In the genomic region with DNA sequence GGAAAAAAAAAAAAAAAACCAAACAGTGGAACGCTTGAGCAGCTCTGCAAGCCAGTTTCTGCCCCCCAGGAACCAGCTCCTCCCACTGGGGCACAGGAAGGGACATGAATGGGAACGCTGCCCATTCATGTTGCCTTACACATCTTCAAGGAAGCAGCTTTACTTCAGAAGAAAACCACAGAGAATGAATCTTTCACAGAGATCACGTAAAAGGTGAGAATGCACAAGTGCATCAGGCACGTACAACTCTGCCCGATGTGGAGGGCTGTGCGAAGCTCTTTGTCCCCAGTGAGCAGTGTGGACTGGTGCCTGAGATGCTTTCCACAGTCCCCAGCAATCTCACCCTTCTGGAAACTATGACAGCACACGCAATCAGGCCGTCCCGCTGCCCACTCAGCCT, we compare ENCODE assay signal across 13 cellular contexts.
DNase-seq lines count a peak whose midpoint lies in the region; ATAC-seq, FAIRE-seq and TF ChIP-seq lines count a peak whose summit lies in the region.
"Had no signal": no experiment of that assay in that cellular context is flagged by ENCODE, and none has a peak within 500 bp of the region (broad histone marks: within the 10 kb centered on the region; RNA-seq: fewer than 3 reads in every experiment).

No MANE protein-coding gene starts in this region.

- H3K4me1 ChIP-seq in fibroblast of lung (ENCODE audit: control insufficient read depth, extremely low read depth, insufficient read depth, low read length) = no peaks in the 10 kb centered on the region

- H3K9ac ChIP-seq in fibroblast of lung (ENCODE audit: insufficient read depth, low read length) = no peak overlapping the region

- peaks cover 18% of the 10 kb centered on the region for H3K36me3 ChIP-seq in fibroblast of lung (ENCODE audit: control insufficient read depth, insufficient read depth, low read length)

- CTCF ChIA-PET in WTC11 (lab: Charles Lee) = no interaction called here

- H3K4me3 Mint-ChIP-seq in activated T-cell treated with anti-CD3 and anti-CD28 coated beads, Interleukin-2, amount 50 U/mL, for 72 hours = no peak overlapping the region
- H3K4me3 Mint-ChIP-seq in WTC11 = no peak overlapping the region
- peak overlapping the region; percentile 16 for H3K4me3 Mint-ChIP-seq in stimulated activated effector memory CD8-positive, alpha-beta T cell treated with anti-CD3 and anti-CD28 coated beads, Interleukin-12 subunit alpha, Interleukin-12 subunit beta, amount 100 ng/mL, for 72 hours
- H3K4me3 Mint-ChIP-seq: immature natural killer cell had no signal

- no peaks in the 10 kb centered on the region for H3K9me3 Mint-ChIP-seq in activated T-cell treated with anti-CD3 and anti-CD28 coated beads, Interleukin-2, amount 50 U/mL, for 72 hours
- no peaks in the 10 kb centered on the region for H3K9me3 Mint-ChIP-seq in WTC11
- H3K9me3 Mint-ChIP-seq in stimulated activated effector memory CD8-positive, alpha-beta T cell treated with anti-CD3 and anti-CD28 coated beads, Interleukin-12 subunit alpha, Interleukin-12 subunit beta, amount 100 ng/mL, for 72 hours = no peaks in the 10 kb centered on the region
- H3K9me3 Mint-ChIP-seq: immature natural killer cell had no signal

- no peaks in the 10 kb centered on the region for H3K27me3 ChIP-seq in fibroblast of lung (ENCODE audit: control insufficient read depth, insufficient read depth, low read length)

- H3K79me2 ChIP-seq in fibroblast of lung (ENCODE audit: control insufficient read depth, insufficient read depth, low read length) = no peaks in the 10 kb centered on the region

- peak; percentile 64 to 80 for ATAC-seq in activated T-cell treated with anti-CD3 and anti-CD28 coated beads, Interleukin-2, amount 50 U/mL, for 72 hours (replicated peaks in 1 of 2)
- no peak for ATAC-seq in WTC11
- peak; percentile 88 for ATAC-seq in stimulated activated effector memory CD8-positive, alpha-beta T cell treated with anti-CD3 and anti-CD28 coated beads, Interleukin-12 subunit alpha, Interleukin-12 subunit beta, amount 100 ng/mL, for 72 hours

- POLR2A ChIA-PET in WTC11 (lab: Charles Lee) = no interaction called here

- DNase-seq in activated T-cell treated with anti-CD3 and anti-CD28 coated beads, Interleukin-2, amount 50 U/mL, for 72 hours = no peak
- DNase-seq in activated T-cell treated with anti-CD3 and anti-CD28 coated beads, Interleukin-2, amount 50 U/mL, for 1 hour = no peak
- no peak for DNase-seq in WTC11 (ENCODE audit: low spot score)
- DNase-seq in fibroblast of lung (ENCODE audit: low read depth in 2 of 2) = peak; percentile 16 to 50
- DNase-seq in stimulated activated effector memory CD8-positive, alpha-beta T cell treated with anti-CD3 and anti-CD28 coated beads, Interleukin-12 subunit alpha, Interleukin-12 subunit beta, amount 100 ng/mL, for 72 hours (ENCODE audit: low spot score in 2 of 2) = no peak
- no peak for DNase-seq in GOT3 (lab: John Stamatoyannopoulos, UW)
- DNase-seq in KG1 (lab: John Stamatoyannopoulos, UW) = no peak
- DNase-seq in frontal cortex (ENCODE audit: low spot score in 2 of 2) = no peak
- DNase-seq: COR-L47, immature natural killer cell, NCI-H1105 treated with DMSO at 0.1 percent for 48 hours, NCI-H774 had no signal

- H3K27me3 Mint-ChIP-seq in activated T-cell treated with anti-CD3 and anti-CD28 coated beads, Interleukin-2, amount 50 U/mL, for 72 hours (ENCODE audit: low read depth) = no peaks in the 10 kb centered on the region
- H3K27me3 Mint-ChIP-seq in WTC11 (ENCODE audit: low read depth) = no peaks in the 10 kb centered on the region

- TF ChIP-seq CTCF in WTC11 (IDR thresholded peaks at IDR 0.05) (no peak), fibroblast of lung (conservative IDR thresholded peaks at IDR 0.05 in 1 of 2, IDR thresholded peaks at IDR 0.05 in 1 of 2; ENCODE audit: low read depth in 1 of 2, low read length in 2 of 2) (no peak)

- FAIRE-seq in frontal cortex (lab: Jason Lieb, UNC) = no peak

- no peaks in the 10 kb centered on the region for H3K9me3 ChIP-seq in fibroblast of lung (ENCODE audit: control insufficient read depth, insufficient read depth, low read depth, low read length)

- H3K4me3 ChIP-seq in fibroblast of lung (replicated peaks in 1 of 4; ENCODE audit: control extremely low read depth in 1 of 4, insufficient read depth in 1 of 4, low read depth in 3 of 4, low read length in 4 of 4) = no peak overlapping the region

- H3K27ac ChIP-seq in fibroblast of lung (ENCODE audit: insufficient read depth, low read length) = no peak overlapping the region
- H3K27ac ChIP-seq: HL-60 had no signal

- no peak overlapping the region for H2AFZ ChIP-seq in fibroblast of lung (ENCODE audit: low read length)

- peaks cover 5% of the 10 kb centered on the region for H3K4me1 Mint-ChIP-seq in activated T-cell treated with anti-CD3 and anti-CD28 coated beads, Interleukin-2, amount 50 U/mL, for 72 hours (ENCODE audit: low read depth)
- no peaks in the 10 kb centered on the region for H3K4me1 Mint-ChIP-seq in WTC11
- H3K4me1 Mint-ChIP-seq in stimulated activated effector memory CD8-positive, alpha-beta T cell treated with anti-CD3 and anti-CD28 coated beads, Interleukin-12 subunit alpha, Interleukin-12 subunit beta, amount 100 ng/mL, for 72 hours = peaks cover 9% of the 10 kb centered on the region
- H3K4me1 Mint-ChIP-seq: immature natural killer cell had no signal

- H4K20me1 ChIP-seq in fibroblast of lung (ENCODE audit: control insufficient read depth, extremely low read depth, insufficient read depth, low read length) = no peaks in the 10 kb centered on the region

- no peak overlapping the region for H3K4me2 ChIP-seq in fibroblast of lung (ENCODE audit: extremely low read depth, insufficient read depth, low read length)

- peaks cover 0 to 2% of the 10 kb centered on the region in 2 donors for H3K36me3 Mint-ChIP-seq in activated T-cell treated with anti-CD3 and anti-CD28 coated beads, Interleukin-2, amount 50 U/mL, for 72 hours (ENCODE audit: insufficient read depth in 2 of 2)
- H3K36me3 Mint-ChIP-seq in WTC11 = peaks cover 44% of the 10 kb centered on the region
- peaks cover 31% of the 10 kb centered on the region for H3K36me3 Mint-ChIP-seq in stimulated activated effector memory CD8-positive, alpha-beta T cell treated with anti-CD3 and anti-CD28 coated beads, Interleukin-12 subunit alpha, Interleukin-12 subunit beta, amount 100 ng/mL, for 72 hours

- H3K27ac Mint-ChIP-seq in activated T-cell treated with anti-CD3 and anti-CD28 coated beads, Interleukin-2, amount 50 U/mL, for 72 hours = no peak overlapping the region
- H3K27ac Mint-ChIP-seq in WTC11 = peak overlapping the region; percentile 72; the same call in 1 of the 2 replicates
- H3K27ac Mint-ChIP-seq in stimulated activated effector memory CD8-positive, alpha-beta T cell treated with anti-CD3 and anti-CD28 coated beads, Interleukin-12 subunit alpha, Interleukin-12 subunit beta, amount 100 ng/mL, for 72 hours = peak overlapping the region; percentile 43
- H3K27ac Mint-ChIP-seq: immature natural killer cell had no signal

TF ChIP-seq in WTC11, 78 proteins besides CTCF, POLR2A, EP300 and RAD21 (continues in another document):
- TF ChIP-seq, protein P1, sequence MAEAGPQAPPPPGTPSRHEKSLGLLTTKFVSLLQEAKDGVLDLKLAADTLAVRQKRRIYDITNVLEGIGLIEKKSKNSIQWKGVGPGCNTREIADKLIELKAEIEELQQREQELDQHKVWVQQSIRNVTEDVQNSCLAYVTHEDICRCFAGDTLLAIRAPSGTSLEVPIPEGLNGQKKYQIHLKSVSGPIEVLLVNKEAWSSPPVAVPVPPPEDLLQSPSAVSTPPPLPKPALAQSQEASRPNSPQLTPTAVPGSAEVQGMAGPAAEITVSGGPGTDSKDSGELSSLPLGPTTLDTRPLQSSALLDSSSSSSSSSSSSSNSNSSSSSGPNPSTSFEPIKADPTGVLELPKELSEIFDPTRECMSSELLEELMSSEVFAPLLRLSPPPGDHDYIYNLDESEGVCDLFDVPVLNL (CRISPR knock-in tag; IDR thresholded peaks at IDR 0.05; ENCODE audit: borderline replicate concordance, low read depth) = no peak
- TF ChIP-seq GTF2I (CRISPR knock-in tag; conservative IDR thresholded peaks at IDR 0.05) (no peak), ELF4 (CRISPR knock-in tag; IDR thresholded peaks at IDR 0.05; ENCODE audit: low read depth) (no peak), ESRRA (CRISPR knock-in tag; IDR thresholded peaks at IDR 0.05; ENCODE audit: borderline replicate concordance) (no peak), ZBTB21 (CRISPR knock-in tag; IDR thresholded peaks at IDR 0.05; ENCODE audit: borderline replicate concordance) (no peak), ZNF232 (CRISPR knock-in tag; IDR thresholded peaks at IDR 0.05) (no peak), RORB (CRISPR knock-in tag; IDR thresholded peaks at IDR 0.05) (no peak), KAT7 (CRISPR knock-in tag; IDR thresholded peaks at IDR 0.05; ENCODE audit: borderline replicate concordance) (no peak), NFYB (CRISPR knock-in tag; conservative IDR thresholded peaks at IDR 0.05; ENCODE audit: low read depth) (no peak)
- TF ChIP-seq, protein P2, sequence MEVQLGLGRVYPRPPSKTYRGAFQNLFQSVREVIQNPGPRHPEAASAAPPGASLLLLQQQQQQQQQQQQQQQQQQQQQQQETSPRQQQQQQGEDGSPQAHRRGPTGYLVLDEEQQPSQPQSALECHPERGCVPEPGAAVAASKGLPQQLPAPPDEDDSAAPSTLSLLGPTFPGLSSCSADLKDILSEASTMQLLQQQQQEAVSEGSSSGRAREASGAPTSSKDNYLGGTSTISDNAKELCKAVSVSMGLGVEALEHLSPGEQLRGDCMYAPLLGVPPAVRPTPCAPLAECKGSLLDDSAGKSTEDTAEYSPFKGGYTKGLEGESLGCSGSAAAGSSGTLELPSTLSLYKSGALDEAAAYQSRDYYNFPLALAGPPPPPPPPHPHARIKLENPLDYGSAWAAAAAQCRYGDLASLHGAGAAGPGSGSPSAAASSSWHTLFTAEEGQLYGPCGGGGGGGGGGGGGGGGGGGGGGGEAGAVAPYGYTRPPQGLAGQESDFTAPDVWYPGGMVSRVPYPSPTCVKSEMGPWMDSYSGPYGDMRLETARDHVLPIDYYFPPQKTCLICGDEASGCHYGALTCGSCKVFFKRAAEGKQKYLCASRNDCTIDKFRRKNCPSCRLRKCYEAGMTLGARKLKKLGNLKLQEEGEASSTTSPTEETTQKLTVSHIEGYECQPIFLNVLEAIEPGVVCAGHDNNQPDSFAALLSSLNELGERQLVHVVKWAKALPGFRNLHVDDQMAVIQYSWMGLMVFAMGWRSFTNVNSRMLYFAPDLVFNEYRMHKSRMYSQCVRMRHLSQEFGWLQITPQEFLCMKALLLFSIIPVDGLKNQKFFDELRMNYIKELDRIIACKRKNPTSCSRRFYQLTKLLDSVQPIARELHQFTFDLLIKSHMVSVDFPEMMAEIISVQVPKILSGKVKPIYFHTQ (CRISPR knock-in tag; IDR thresholded peaks at IDR 0.05) = no peak
- TF ChIP-seq, protein P3, sequence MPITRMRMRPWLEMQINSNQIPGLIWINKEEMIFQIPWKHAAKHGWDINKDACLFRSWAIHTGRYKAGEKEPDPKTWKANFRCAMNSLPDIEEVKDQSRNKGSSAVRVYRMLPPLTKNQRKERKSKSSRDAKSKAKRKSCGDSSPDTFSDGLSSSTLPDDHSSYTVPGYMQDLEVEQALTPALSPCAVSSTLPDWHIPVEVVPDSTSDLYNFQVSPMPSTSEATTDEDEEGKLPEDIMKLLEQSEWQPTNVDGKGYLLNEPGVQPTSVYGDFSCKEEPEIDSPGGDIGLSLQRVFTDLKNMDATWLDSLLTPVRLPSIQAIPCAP (CRISPR knock-in tag; IDR thresholded peaks at IDR 0.05) = no peak

Comparison
In these comparisons a context has a peak if more than half of its experiments do, and no peak if none do; other contexts are left out.
1. DNase-seq: peak in fibroblast of lung (2 of 2); none in activated T-cell treated with anti-CD3 and anti-CD28 coated beads, Interleukin-2, amount 50 U/mL, for 72 hours (0 of 2), activated T-cell treated with anti-CD3 and anti-CD28 coated beads, Interleukin-2, amount 50 U/mL, for 1 hour (single experiment), WTC11 (single experiment), stimulated activated effector memory CD8-positive, alpha-beta T cell treated with anti-CD3 and anti-CD28 coated beads, Interleukin-12 subunit alpha, Interleukin-12 subunit beta, amount 100 ng/mL, for 72 hours (0 of 2), GOT3 (single experiment), KG1 (single experiment) and frontal cortex (0 of 2).